Comparison of ENCODE assay signal across 9 cellular contexts in the genomic region with DNA sequence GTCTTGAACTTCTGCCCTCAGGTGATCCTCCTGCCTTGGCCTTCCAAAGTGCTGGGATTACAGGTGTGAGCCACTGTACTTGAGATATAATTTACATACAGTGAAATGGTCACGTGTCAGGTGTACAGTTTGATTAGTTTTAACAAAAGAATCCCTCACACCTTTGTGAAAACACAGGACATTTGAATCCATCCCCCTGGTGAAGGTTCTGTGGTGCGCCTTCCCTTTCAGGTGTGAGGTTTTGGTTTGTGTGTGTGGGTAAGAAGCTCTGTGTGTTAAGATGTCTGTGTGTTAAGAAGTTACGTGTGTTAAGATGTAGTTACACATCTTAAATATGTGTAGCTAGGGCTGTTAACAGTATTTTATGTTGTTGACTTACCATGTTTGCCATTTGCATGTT. TPM values are rescaled to one million over a fixed set of nuclear protein-coding genes. Genes with fewer than 3 reads are reported as not detected.
A peak's percentile ranks its signal among the peaks of the same experiment; 100 is the strongest.
DNase-seq lines count a peak whose midpoint lies in the region; ATAC-seq and TF ChIP-seq lines count a peak whose summit lies in the region.
"Had no signal": no experiment of that assay in that cellular context is flagged by ENCODE, and none has a peak within 500 bp of the region (broad histone marks: within the 10 kb centered on the region; RNA-seq: fewer than 3 reads in every experiment).

No MANE protein-coding gene starts in this region.

- H2AFZ ChIP-seq in ACC112 (ENCODE audit: low read length, unreplicated experiment) (no peak overlapping the region), KMS-11 (ENCODE audit: low read depth) (no peak overlapping the region)

- no peaks in the 10 kb centered on the region for H3K27me3 ChIP-seq in ACC112 (ENCODE audit: insufficient read depth, low read length)
- H3K27me3 ChIP-seq in KMS-11 (ENCODE audit: insufficient read depth, low read depth) = no peaks in the 10 kb centered on the region

- peak overlapping the region; percentile 53 for H3K4me2 ChIP-seq in KMS-11

- intact Hi-C loops in natural killer cell (cut with micrococcal nuclease) = no loop called here

- H3K27ac ChIP-seq in ACC112 (ENCODE audit: low read depth, low read length) (peak overlapping the region; percentile 73), KMS-11 (peak overlapping the region; percentile 66), caudate nucleus (ENCODE audit: low read depth, low read length) (peak overlapping the region; percentile 92)

- H3K4me1 ChIP-seq in ACC112 (ENCODE audit: control insufficient read depth, insufficient read depth, low read length, unreplicated experiment) (peaks cover 53% of the 10 kb centered on the region), KMS-11 (ENCODE audit: low read depth, poor library complexity, severe bottlenecking) (peaks cover 74% of the 10 kb centered on the region)

- peaks cover 67 to 68% of the 10 kb centered on the region in 2 donors for H3K4me1 Mint-ChIP-seq in natural killer cell

- H3K79me2 ChIP-seq in ACC112 (ENCODE audit: control insufficient read depth, insufficient read depth, low read length, unreplicated experiment) (peaks cover 84% of the 10 kb centered on the region), KMS-11 (ENCODE audit: insufficient read depth, low read depth) (peaks cover 56% of the 10 kb centered on the region; the same call in 1 of the 2 replicates)

- peak overlapping the region; percentile 83 for H3K4me3 Mint-ChIP-seq in natural killer cell

- H3K27ac Mint-ChIP-seq in natural killer cell = peak overlapping the region; percentile 84 to 86

- H3K36me3 ChIP-seq in ACC112 (ENCODE audit: insufficient read depth, low read length) (peaks cover 34% of the 10 kb centered on the region), KMS-11 (ENCODE audit: insufficient read depth) (no peaks in the 10 kb centered on the region; the same call in 1 of the 2 replicates)

- peak overlapping the region; percentile 54 for H3K4me3 ChIP-seq in ACC112 (ENCODE audit: low read depth, low read length)
- H3K4me3 ChIP-seq in KMS-11 (IDR thresholded peaks at IDR 0.05; ENCODE audit: insufficient read depth, low read depth, low read length) = no peak overlapping the region

- no peaks in the 10 kb centered on the region for H4K20me1 ChIP-seq in KMS-11 (ENCODE audit: insufficient read depth)

- H3K36me3 Mint-ChIP-seq in natural killer cell = no peaks in the 10 kb centered on the region

- H3K27me3 Mint-ChIP-seq in natural killer cell (ENCODE audit: low read depth in 2 of 2) = no peaks in the 10 kb centered on the region

- TF ChIP-seq CTCF in KMS-11 (conservative IDR thresholded peaks at IDR 0.05; ENCODE audit: low read depth, low read length) (no peak), natural killer cell (IDR thresholded peaks at IDR 0.05) (no peak)

- no peak for DNase-seq in caudate nucleus (lab: John Stamatoyannopoulos, UW)
- DNase-seq in natural killer cell = no peak
- DNase-seq in activated CD4-positive, CD25-positive, alpha-beta regulatory T cell (lab: John Stamatoyannopoulos, UW) = no peak
- DNase-seq in mesenteric fat pad (ENCODE audit: low spot score) = no peak
- DNase-seq in NCI-H345 treated with DMSO at 0.1 percent for 48 hours (lab: John Stamatoyannopoulos, UW; ENCODE audit: unreplicated experiment) = no peak
- no peak for DNase-seq in AML-193 (lab: John Stamatoyannopoulos, UW)
- DNase-seq: activated gamma-delta T cell treated with Interleukin-2 at 50 U/mL for 16 hours had no signal

- H3K9ac ChIP-seq in KMS-11 = peak overlapping the region; percentile 34; the same call in 1 of the 2 replicates

- H3K9me3 Mint-ChIP-seq in natural killer cell = no peaks in the 10 kb centered on the region

- ATAC-seq in natural killer cell = no peak

RNA-seq across cellular contexts. Expression of a gene that starts 4.4 kb away (rescaled TPM):
- total RNA-seq in natural killer cell (100 to 1,000 TPM; 129 to 160 (median 129) TPM), mesenteric fat pad (192 TPM)
